Comparison of ENCODE assay signal across 8 cellular contexts in the genomic region with DNA sequence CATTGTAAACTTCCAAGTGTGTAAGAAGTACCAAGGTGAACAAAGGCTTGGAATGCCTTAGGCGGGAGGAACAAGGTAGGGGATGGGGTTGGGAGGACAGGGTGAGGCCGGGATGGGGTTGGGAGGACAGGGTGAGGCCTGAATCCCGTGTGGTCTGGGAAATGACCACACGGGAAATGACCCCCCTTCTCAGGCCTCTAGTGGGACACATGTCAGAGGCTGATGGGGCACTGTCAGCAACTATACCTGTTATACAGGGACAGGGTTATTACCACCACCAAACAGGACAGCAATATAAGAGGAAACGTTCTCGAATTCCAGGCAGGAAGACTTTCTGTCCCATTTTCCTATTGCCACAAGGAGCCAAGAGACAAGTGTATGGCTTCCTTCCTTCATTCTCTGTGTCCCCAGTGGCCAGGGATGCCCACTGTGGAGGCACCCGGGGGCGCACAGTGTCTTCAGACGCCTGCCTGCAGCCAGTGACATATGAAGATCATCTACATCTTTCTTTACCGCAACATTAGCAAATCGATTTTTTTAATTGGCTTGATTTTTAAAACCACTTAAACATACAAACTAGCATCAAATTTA. TPM values are rescaled to one million over a fixed set of nuclear protein-coding genes. Genes with fewer than 3 reads are reported as not detected.
A peak's percentile ranks its signal among the peaks of the same experiment; 100 is the strongest.
DNase-seq lines count a peak whose midpoint lies in the region; FAIRE-seq and TF ChIP-seq lines count a peak whose summit lies in the region.

No MANE protein-coding gene starts in this region.

- H3K4me1 ChIP-seq in GM23248 (ENCODE audit: insufficient read depth), result 0 out of 2 replicates have a peak, but pooled peaks cover 4% of the 10 kb centered on the region
- peaks cover 0 to 6% of the 10 kb centered on the region in 2 donors for H3K4me1 ChIP-seq in kidney (ENCODE audit: control insufficient read depth in 1 of 2, insufficient read depth in 1 of 2, low read depth in 1 of 2, low read length in 2 of 2)

- CTCF ChIA-PET in activated CD4-positive, alpha-beta memory T cell treated with anti-CD3 and anti-CD28 coated beads, Interleukin-2, amount 10 ng/mL, durations not matched to agents 7 days and 5 days (lab: Charles Lee), result interaction anchor here (1.0 to 1.8 kb wide), 5 partner anchors 8 to 56 kb away, joined by 3 to 10 read pairs (median 4); no protein-coding TSS in a partner anchor

- H3K36me3 Mint-ChIP-seq in activated CD4-positive, alpha-beta memory T cell treated with anti-CD3 and anti-CD28 coated beads, Interleukin-2, amount 10 ng/mL, durations not matched to agents 7 days and 5 days (ENCODE audit: low read depth), result peaks cover 53% of the 10 kb centered on the region

- POLR2A ChIA-PET in activated CD4-positive, alpha-beta memory T cell treated with anti-CD3 and anti-CD28 coated beads, Interleukin-2, amount 10 ng/mL, durations not matched to agents 7 days and 5 days (lab: Charles Lee), result interaction anchor here (0.7 to 7.2 kb wide), 17 partner anchors 11 to 1985 kb away, joined by 3 to 84 read pairs (median 12); partner anchors contain the start of gene C10orf143

- H3K4me1 Mint-ChIP-seq in activated CD4-positive, alpha-beta memory T cell treated with anti-CD3 and anti-CD28 coated beads, Interleukin-2, amount 10 ng/mL, durations not matched to agents 7 days and 5 days, result peaks cover 52% of the 10 kb centered on the region

- H3K9me2 ChIP-seq in GM23248 (ENCODE audit: insufficient read depth), result no peaks in the 10 kb centered on the region

- no peak for TF ChIP-seq CTCF in kidney (IDR thresholded peaks at IDR 0.05; ENCODE audit: borderline replicate concordance, extremely low read depth, insufficient read depth)

- no peaks in the 10 kb centered on the region for H3K9me3 Mint-ChIP-seq in activated CD4-positive, alpha-beta memory T cell treated with anti-CD3 and anti-CD28 coated beads, Interleukin-2, amount 10 ng/mL, durations not matched to agents 7 days and 5 days

- DNase-seq in ACHN (peak; percentile 20), GM23248 (no peak), kidney tubule cell (ENCODE audit: low spot score) (peak; percentile 22), NCI-H510A (lab: John Stamatoyannopoulos, UW) (no peak), kidney (no peak), MV-4-11 (lab: John Stamatoyannopoulos, UW) (no peak)
- no peak for DNase-seq in activated CD4-positive, alpha-beta memory T cell treated with anti-CD3 and anti-CD28 coated beads, Interleukin-2, amount 10 ng/mL, durations not matched to agents 7 days and 5 days
- DNase-seq in activated CD4-positive, alpha-beta T cell treated with anti-CD3 and anti-CD28 coated beads, Interleukin-2, amount 50 U/mL, for 1 hour, result no peak

- no peaks in the 10 kb centered on the region for H3K27me3 ChIP-seq in GM23248 (replicated peaks; ENCODE audit: insufficient read depth)

- peaks cover 58% of the 10 kb centered on the region for H3K79me2 ChIP-seq in GM23248 (ENCODE audit: insufficient read depth)

- H3K4me3 ChIP-seq in GM23248 (peak overlapping the region; percentile 83), kidney (ENCODE audit: low read length in 2 of 2) (no peak overlapping the region)

- no peaks in the 10 kb centered on the region for H3F3A ChIP-seq in GM23248 (ENCODE audit: insufficient read depth)

- intact Hi-C loops in kidney (cut with DNase I), result no loop called here

- H3K4me2 ChIP-seq in GM23248 (ENCODE audit: unreplicated experiment), result peak overlapping the region; percentile 95

- H3K9ac ChIP-seq in GM23248 (peak overlapping the region; percentile 66), kidney (ENCODE audit: low read length in 2 of 2) (no peak overlapping the region)

- H3K4me3 Mint-ChIP-seq in activated CD4-positive, alpha-beta memory T cell treated with anti-CD3 and anti-CD28 coated beads, Interleukin-2, amount 10 ng/mL, durations not matched to agents 7 days and 5 days, result peak overlapping the region; percentile 99

- H3K27ac Mint-ChIP-seq in activated CD4-positive, alpha-beta memory T cell treated with anti-CD3 and anti-CD28 coated beads, Interleukin-2, amount 10 ng/mL, durations not matched to agents 7 days and 5 days, result peak overlapping the region; percentile 94

- H2AFZ ChIP-seq in GM23248, result peak overlapping the region; percentile 87

- H3K36me3 ChIP-seq in GM23248 (ENCODE audit: low read depth), result no peaks in the 10 kb centered on the region
- no peaks in the 10 kb centered on the region for H3K36me3 ChIP-seq in kidney (ENCODE audit: control insufficient read depth in 1 of 2, insufficient read depth in 2 of 2, low read length in 2 of 2)

- H3K27ac ChIP-seq in GM23248, result no peak overlapping the region
- H3K27ac ChIP-seq in kidney (ENCODE audit: low read depth in 2 of 2, low read length in 2 of 2), result no peak overlapping the region

- in situ Hi-C loops in ACHN (cut with HindIII; ENCODE audit: low pct_ligation_motif_present, low pct_unique_long_range_greater_than_20kb, low sequenced_read_pairs), result no loop called here
- in situ Hi-C loops in GM23248 (cut with MboI), result no loop called here

- H4K20me1 ChIP-seq in GM23248 (ENCODE audit: insufficient read depth), result no peaks in the 10 kb centered on the region

- H3K9me3 ChIP-seq in GM23248 (ENCODE audit: low read depth), result no peaks in the 10 kb centered on the region
- no peaks in the 10 kb centered on the region for H3K9me3 ChIP-seq in kidney (ENCODE audit: control insufficient read depth in 1 of 2, low read length in 2 of 2)

- FAIRE-seq in kidney (lab: Jason Lieb, UNC), result no peak

- 35 to 36% methylated on average over 11 of the region's 11 CpGs for WGBS in GM23248 (ENCODE audit: low coverage in 1 of 2, low lambda C conversion rate in 2 of 2, missing lambda C conversion rate in 2 of 2), 2 experiments

- peaks cover 4% of the 10 kb centered on the region for H3K27me3 Mint-ChIP-seq in activated CD4-positive, alpha-beta memory T cell treated with anti-CD3 and anti-CD28 coated beads, Interleukin-2, amount 10 ng/mL, durations not matched to agents 7 days and 5 days

RNA-seq across cellular contexts. Expression of gene MKI67, which starts 1.3 kb away (rescaled TPM):
- total RNA-seq in GM23248 (2014; rRNA removed; shearing (Covaris generic)), result 9.5 and 12.2 TPM in 2 replicates
- polyA plus RNA-seq in GM23248 (2016; fragmentation: Nextera tagmentation; extraction: Ambion mirVana) (19.5 and 22.5 TPM in 2 replicates), kidney (ENCODE audit: insufficient read depth, low read depth, low replicate concordance) (0.04 TPM)
- 100 to 1,000 TPM; 253 to 272 TPM for total RNA-seq in activated CD4-positive, alpha-beta memory T cell treated with anti-CD3 and anti-CD28 coated beads, Interleukin-2, amount 10 ng/mL, durations not matched to agents 7 days and 5 days
- total RNA-seq in kidney, result 2.4 TPM

Comparison
In these comparisons a context has a peak if more than half of its experiments do, and no peak if none do; other contexts are left out.
1. DNase-seq: peak in ACHN (single experiment) and kidney tubule cell (single experiment); none in GM23248 (single experiment), activated CD4-positive, alpha-beta memory T cell treated with anti-CD3 and anti-CD28 coated beads, Interleukin-2, amount 10 ng/mL, durations not matched to agents 7 days and 5 days (single experiment), NCI-H510A (single experiment), kidney (single experiment), MV-4-11 (single experiment) and activated CD4-positive, alpha-beta T cell treated with anti-CD3 and anti-CD28 coated beads, Interleukin-2, amount 50 U/mL, for 1 hour (single experiment).
2. RNA of gene MKI67, which starts 1.3 kb away (total RNA-seq): 253 to 272 TPM in activated CD4-positive, alpha-beta memory T cell treated with anti-CD3 and anti-CD28 coated beads, Interleukin-2, amount 10 ng/mL, durations not matched to agents 7 days and 5 days; 9.5 to 12.2 TPM in GM23248 and 2.4 TPM in kidney (single experiment); every median in the first group is over 10 times any median in the second.